Comparison of ENCODE assay signal across 2 cellular contexts in the genomic region with DNA sequence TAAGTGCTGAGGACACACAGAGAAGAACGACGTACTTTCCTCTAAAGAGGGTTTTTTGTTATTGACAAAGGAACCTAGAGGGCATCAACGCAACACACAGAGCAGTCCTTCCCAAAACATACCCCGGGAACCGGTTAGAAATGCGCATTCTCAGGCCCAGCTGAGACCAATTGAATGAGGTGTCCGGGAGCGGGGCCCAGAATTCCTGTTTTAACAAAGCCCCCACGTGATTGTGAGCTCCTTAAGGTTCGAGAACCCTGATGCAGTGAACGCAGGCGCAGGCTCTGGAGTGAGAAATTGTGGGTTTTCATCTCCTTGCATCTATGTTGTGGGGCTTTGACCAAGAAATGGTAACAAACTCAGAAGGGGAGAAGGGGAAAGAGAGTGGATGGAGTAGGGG.
TF ChIP-seq lines count a peak whose summit lies in the region.

No MANE protein-coding gene starts in this region.

TF ChIP-seq in GM23338, 12 proteins besides CTCF, POLR2A, EP300 and RAD21 (continued from another document):
- TF ChIP-seq, protein P1, sequence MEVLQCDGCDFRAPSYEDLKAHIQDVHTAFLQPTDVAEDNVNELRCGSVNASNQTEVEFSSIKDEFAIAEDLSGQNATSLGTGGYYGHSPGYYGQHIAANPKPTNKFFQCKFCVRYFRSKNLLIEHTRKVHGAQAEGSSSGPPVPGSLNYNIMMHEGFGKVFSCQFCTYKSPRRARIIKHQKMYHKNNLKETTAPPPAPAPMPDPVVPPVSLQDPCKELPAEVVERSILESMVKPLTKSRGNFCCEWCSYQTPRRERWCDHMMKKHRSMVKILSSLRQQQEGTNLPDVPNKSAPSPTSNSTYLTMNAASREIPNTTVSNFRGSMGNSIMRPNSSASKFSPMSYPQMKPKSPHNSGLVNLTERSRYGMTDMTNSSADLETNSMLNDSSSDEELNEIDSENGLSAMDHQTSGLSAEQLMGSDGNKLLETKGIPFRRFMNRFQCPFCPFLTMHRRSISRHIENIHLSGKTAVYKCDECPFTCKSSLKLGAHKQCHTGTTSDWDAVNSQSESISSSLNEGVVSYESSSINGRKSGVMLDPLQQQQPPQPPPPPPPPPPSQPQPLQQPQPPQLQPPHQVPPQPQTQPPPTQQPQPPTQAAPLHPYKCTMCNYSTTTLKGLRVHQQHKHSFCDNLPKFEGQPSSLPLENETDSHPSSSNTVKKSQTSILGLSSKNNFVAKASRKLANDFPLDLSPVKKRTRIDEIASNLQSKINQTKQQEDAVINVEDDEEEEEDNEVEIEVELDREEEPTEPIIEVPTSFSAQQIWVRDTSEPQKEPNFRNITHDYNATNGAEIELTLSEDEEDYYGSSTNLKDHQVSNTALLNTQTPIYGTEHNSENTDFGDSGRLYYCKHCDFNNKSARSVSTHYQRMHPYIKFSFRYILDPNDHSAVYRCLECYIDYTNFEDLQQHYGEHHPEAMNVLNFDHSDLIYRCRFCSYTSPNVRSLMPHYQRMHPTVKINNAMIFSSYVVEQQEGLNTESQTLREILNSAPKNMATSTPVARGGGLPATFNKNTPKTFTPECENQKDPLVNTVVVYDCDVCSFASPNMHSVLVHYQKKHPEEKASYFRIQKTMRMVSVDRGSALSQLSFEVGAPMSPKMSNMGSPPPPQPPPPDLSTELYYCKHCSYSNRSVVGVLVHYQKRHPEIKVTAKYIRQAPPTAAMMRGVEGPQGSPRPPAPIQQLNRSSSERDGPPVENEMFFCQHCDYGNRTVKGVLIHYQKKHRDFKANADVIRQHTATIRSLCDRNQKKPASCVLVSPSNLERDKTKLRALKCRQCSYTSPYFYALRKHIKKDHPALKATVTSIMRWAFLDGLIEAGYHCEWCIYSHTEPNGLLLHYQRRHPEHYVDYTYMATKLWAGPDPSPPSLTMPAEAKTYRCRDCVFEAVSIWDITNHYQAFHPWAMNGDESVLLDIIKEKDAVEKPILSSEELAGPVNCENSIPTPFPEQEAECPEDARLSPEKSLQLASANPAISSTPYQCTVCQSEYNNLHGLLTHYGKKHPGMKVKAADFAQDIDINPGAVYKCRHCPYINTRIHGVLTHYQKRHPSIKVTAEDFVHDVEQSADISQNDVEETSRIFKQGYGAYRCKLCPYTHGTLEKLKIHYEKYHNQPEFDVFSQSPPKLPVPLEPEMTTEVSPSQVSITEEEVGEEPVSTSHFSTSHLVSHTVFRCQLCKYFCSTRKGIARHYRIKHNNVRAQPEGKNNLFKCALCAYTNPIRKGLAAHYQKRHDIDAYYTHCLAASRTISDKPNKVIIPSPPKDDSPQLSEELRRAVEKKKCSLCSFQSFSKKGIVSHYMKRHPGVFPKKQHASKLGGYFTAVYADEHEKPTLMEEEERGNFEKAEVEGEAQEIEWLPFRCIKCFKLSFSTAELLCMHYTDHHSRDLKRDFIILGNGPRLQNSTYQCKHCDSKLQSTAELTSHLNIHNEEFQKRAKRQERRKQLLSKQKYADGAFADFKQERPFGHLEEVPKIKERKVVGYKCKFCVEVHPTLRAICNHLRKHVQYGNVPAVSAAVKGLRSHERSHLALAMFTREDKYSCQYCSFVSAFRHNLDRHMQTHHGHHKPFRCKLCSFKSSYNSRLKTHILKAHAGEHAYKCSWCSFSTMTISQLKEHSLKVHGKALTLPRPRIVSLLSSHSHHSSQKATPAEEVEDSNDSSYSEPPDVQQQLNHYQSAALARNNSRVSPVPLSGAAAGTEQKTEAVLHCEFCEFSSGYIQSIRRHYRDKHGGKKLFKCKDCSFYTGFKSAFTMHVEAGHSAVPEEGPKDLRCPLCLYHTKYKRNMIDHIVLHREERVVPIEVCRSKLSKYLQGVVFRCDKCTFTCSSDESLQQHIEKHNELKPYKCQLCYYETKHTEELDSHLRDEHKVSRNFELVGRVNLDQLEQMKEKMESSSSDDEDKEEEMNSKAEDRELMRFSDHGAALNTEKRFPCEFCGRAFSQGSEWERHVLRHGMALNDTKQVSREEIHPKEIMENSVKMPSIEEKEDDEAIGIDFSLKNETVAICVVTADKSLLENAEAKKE (CRISPR knock-in tag; IDR thresholded peaks at IDR 0.05): peak; percentile 10; the same call in 1 of the 2 replicates

TF ChIP-seq in HEK293T, 16 proteins besides CTCF, POLR2A, EP300 and RAD21 (continued from another document):
- TF ChIP-seq, protein P2, sequence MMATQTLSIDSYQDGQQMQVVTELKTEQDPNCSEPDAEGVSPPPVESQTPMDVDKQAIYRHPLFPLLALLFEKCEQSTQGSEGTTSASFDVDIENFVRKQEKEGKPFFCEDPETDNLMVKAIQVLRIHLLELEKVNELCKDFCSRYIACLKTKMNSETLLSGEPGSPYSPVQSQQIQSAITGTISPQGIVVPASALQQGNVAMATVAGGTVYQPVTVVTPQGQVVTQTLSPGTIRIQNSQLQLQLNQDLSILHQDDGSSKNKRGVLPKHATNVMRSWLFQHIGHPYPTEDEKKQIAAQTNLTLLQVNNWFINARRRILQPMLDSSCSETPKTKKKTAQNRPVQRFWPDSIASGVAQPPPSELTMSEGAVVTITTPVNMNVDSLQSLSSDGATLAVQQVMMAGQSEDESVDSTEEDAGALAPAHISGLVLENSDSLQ (IDR thresholded peaks at IDR 0.05): no peak
- TF ChIP-seq ELF4 (IDR thresholded peaks at IDR 0.05) (no peak), TARDBP (IDR thresholded peaks at IDR 0.05) (no peak)
